In the genomic region with DNA sequence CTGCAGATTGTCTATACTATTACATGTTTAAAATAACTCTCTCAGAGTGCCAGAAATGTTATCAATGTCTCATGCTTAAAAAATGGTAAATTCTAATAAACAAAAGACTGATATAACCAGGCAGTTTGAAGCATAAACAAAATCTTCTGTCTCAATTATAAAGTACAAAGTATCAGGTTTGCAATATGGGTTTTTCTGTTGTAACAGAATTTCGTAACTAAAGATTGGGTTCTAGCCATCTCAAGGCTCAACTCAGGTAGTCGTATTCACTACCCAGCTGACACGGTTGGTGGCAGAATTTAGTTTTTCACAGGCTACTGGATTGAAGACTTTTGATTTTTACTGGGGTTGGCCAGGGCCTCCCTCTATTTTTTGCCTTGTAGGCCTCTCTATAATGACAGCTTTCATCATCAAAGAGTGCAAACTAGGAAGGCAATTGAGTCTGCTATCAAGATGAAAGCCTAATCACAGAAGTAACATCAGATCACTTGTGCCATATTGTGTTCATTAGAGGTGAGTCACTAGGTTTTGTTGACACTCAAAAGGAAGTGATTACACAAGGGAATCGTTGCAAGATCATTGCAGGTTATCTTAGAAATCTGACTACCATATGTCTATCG, we compare ENCODE assay signal across 24 cellular contexts. TPM values are rescaled to one million over a fixed set of nuclear protein-coding genes. Genes with fewer than 3 reads are reported as not detected.
A peak's percentile ranks its signal among the peaks of the same experiment; 100 is the strongest.
DNase-seq lines count a peak whose midpoint lies in the region; ATAC-seq and TF ChIP-seq lines count a peak whose summit lies in the region.
"Had no signal": no experiment of that assay in that cellular context is flagged by ENCODE, and none has a peak within 500 bp of the region (broad histone marks: within the 10 kb centered on the region; RNA-seq: fewer than 3 reads in every experiment).

No MANE protein-coding gene starts in this region.

- peaks cover 20% of the 10 kb centered on the region for H3K4me1 ChIP-seq in suprapubic skin

- no peak overlapping the region for H3K4me3 Mint-ChIP-seq in activated CD4-positive, alpha-beta T cell treated with anti-CD3 and anti-CD28 coated beads, Interleukin-2, amount 10 ng/mL, durations not matched to agents 7 days and 5 days
- H3K4me3 Mint-ChIP-seq: dendritic cell treated with granulocyte-macrophage colony-stimulating factor and Interleukin-4, amounts not matched to agents 40 ng/mL and 50 ng/mL, for 4 days; H9; T-helper 1 cell treated with Interleukin-12 subunit alpha and Interleukin-12 subunit beta and Interleukin-4 antibody, amounts not matched to agents 30 μg/mL and 1 μg/mL, for 36 hours had no signal

- CTCF ChIA-PET in activated CD4-positive, alpha-beta T cell treated with anti-CD3 and anti-CD28 coated beads, Interleukin-2, amount 10 ng/mL, durations not matched to agents 7 days and 5 days (lab: Charles Lee) = no interaction called here

- DNase-seq in NCI-H510A treated with DMSO at 0.1 percent for 48 hours (lab: John Stamatoyannopoulos, UW) (peak; percentile 33), NCI-H510A (lab: John Stamatoyannopoulos, UW) (no peak), NCI-H460 (ENCODE audit: extremely low read depth, low read depth) (peak; percentile 60), fibroblast of gingiva (ENCODE audit: low read depth) (peak; percentile 35), suprapubic skin (ENCODE audit: low spot score in 2 of 2) (no peak), head of caudate nucleus (no peak)
- no peak for DNase-seq in activated CD4-positive, alpha-beta T cell treated with anti-CD3 and anti-CD28 coated beads, Interleukin-2, amount 10 ng/mL, durations not matched to agents 7 days and 5 days
- DNase-seq: ACHN; activated CD4-positive, alpha-beta T cell treated with anti-CD3 and anti-CD28 coated beads for 1 hour; activated CD8-positive, alpha-beta memory T cell treated with anti-CD3 and anti-CD28 coated beads, Interleukin-2, amount 50 U/mL, for 4 hours; activated naive CD4-positive, alpha-beta T cell; H9; NCI-H1417 treated with DMSO at 0.1 percent for 48 hours; NCI-H69; ovary; RPMI8226; spleen; stimulated activated naive CD4-positive, alpha-beta T cell treated with Interleukin-2 at 50 U/mL for 16 hours; upper lobe of left lung had no signal

- H3K36me3 Mint-ChIP-seq in activated CD4-positive, alpha-beta T cell treated with anti-CD3 and anti-CD28 coated beads, Interleukin-2, amount 10 ng/mL, durations not matched to agents 7 days and 5 days (ENCODE audit: low read depth) = no peaks in the 10 kb centered on the region
- H3K36me3 Mint-ChIP-seq: IgD-negative memory B cell had no signal

- 57% methylated on average over 5 of the region's 5 CpGs for WGBS in suprapubic skin

- POLR2A ChIA-PET in activated CD4-positive, alpha-beta T cell treated with anti-CD3 and anti-CD28 coated beads, Interleukin-2, amount 10 ng/mL, durations not matched to agents 7 days and 5 days (lab: Charles Lee) = no interaction called here

- no peak for ATAC-seq in GM21367 (IDR thresholded peaks at IDR 0.05; ENCODE audit: unreplicated experiment)
- ATAC-seq: esophagus mucosa had no signal

- no peak for TF ChIP-seq POLR2A in suprapubic skin (IDR thresholded peaks at IDR 0.05)

- no peak overlapping the region for H3K4me3 ChIP-seq in suprapubic skin
- H3K4me3 ChIP-seq: ovary, spleen, upper lobe of left lung had no signal

- H3K27ac ChIP-seq in suprapubic skin = peak overlapping the region; percentile 27
- H3K27ac ChIP-seq: ovary, spleen, upper lobe of left lung had no signal

- no peak for TF ChIP-seq CTCF in suprapubic skin (IDR thresholded peaks at IDR 0.05)

- H3K27ac Mint-ChIP-seq in activated CD4-positive, alpha-beta T cell treated with anti-CD3 and anti-CD28 coated beads, Interleukin-2, amount 10 ng/mL, durations not matched to agents 7 days and 5 days = no peak overlapping the region
- H3K27ac Mint-ChIP-seq: dendritic cell treated with granulocyte-macrophage colony-stimulating factor and Interleukin-4, amounts not matched to agents 40 ng/mL and 50 ng/mL, for 4 days; H9; T-helper 1 cell treated with Interleukin-12 subunit alpha and Interleukin-12 subunit beta and Interleukin-4 antibody, amounts not matched to agents 30 μg/mL and 1 μg/mL, for 36 hours had no signal

- no peaks in the 10 kb centered on the region for H3K9me3 ChIP-seq in suprapubic skin
- H3K9me3 ChIP-seq: ovary, spleen, upper lobe of left lung had no signal

- H3K4me1 Mint-ChIP-seq in activated CD4-positive, alpha-beta T cell treated with anti-CD3 and anti-CD28 coated beads, Interleukin-2, amount 10 ng/mL, durations not matched to agents 7 days and 5 days = peaks cover 13% of the 10 kb centered on the region

- no peaks in the 10 kb centered on the region for H3K36me3 ChIP-seq in suprapubic skin
- H3K36me3 ChIP-seq: ovary, spleen, upper lobe of left lung had no signal

- intact Hi-C loops in head of caudate nucleus (cut with DNase I) = no loop called here

- peaks cover 35% of the 10 kb centered on the region for H3K27me3 Mint-ChIP-seq in activated CD4-positive, alpha-beta T cell treated with anti-CD3 and anti-CD28 coated beads, Interleukin-2, amount 10 ng/mL, durations not matched to agents 7 days and 5 days

- no peaks in the 10 kb centered on the region for H3K27me3 ChIP-seq in suprapubic skin
- H3K27me3 ChIP-seq: ovary, upper lobe of left lung had no signal

- TF ChIP-seq EP300 in suprapubic skin (IDR thresholded peaks at IDR 0.05) = no peak

- H3K9me3 Mint-ChIP-seq in activated CD4-positive, alpha-beta T cell treated with anti-CD3 and anti-CD28 coated beads, Interleukin-2, amount 10 ng/mL, durations not matched to agents 7 days and 5 days = no peaks in the 10 kb centered on the region
- H3K9me3 Mint-ChIP-seq: dendritic cell treated with granulocyte-macrophage colony-stimulating factor and Interleukin-4, amounts not matched to agents 40 ng/mL and 50 ng/mL, for 4 days; H9; T-helper 1 cell treated with Interleukin-12 subunit alpha and Interleukin-12 subunit beta and Interleukin-4 antibody, amounts not matched to agents 30 μg/mL and 1 μg/mL, for 36 hours had no signal

RNA-seq across cellular contexts. Expression of a gene that starts 3.6 kb away (rescaled TPM):
- 9.1 and 10.6 TPM in 2 replicates for total RNA-seq in NCI-H460 (2014; rRNA removed; shearing (Covaris generic))
- 2.1 and 4.4 TPM in 2 replicates for polyA plus RNA-seq in NCI-H460 (2014; cell fraction: nucleus; rRNA removed)
- 10 to 100 TPM; 20.0 to 46.4 (median 33.1) TPM for total RNA-seq in suprapubic skin
- total RNA-seq in activated CD4-positive, alpha-beta T cell treated with anti-CD3 and anti-CD28 coated beads, Interleukin-2, amount 10 ng/mL, durations not matched to agents 7 days and 5 days = not detected
- polyA plus RNA-seq: IgD-negative memory B cell had no signal

RNA-seq across cellular contexts. Expression of a gene that starts 3.8 kb away (rescaled TPM):
- total RNA-seq in NCI-H460 (2014; rRNA removed; shearing (Covaris generic)) = 8.8 and 22.6 TPM in 2 replicates
- polyA plus RNA-seq in NCI-H460 (2014; cell fraction: nucleus; rRNA removed) = 80.6 and 115 TPM in 2 replicates
- total RNA-seq in suprapubic skin = 10 to 100 TPM; 18.3 to 74.2 (median 24.0) TPM
- not detected for total RNA-seq in activated CD4-positive, alpha-beta T cell treated with anti-CD3 and anti-CD28 coated beads, Interleukin-2, amount 10 ng/mL, durations not matched to agents 7 days and 5 days
- polyA plus RNA-seq: IgD-negative memory B cell had no signal

RNA-seq across cellular contexts. Expression of a gene that starts 38.7 kb away (rescaled TPM):
- total RNA-seq in NCI-H460 (2014; rRNA removed; shearing (Covaris generic)) = 0.25 and 0.35 TPM in 2 replicates
- polyA plus RNA-seq in NCI-H460 (2014; cell fraction: nucleus; rRNA removed) = 1.9 and 2.1 TPM in 2 replicates
- total RNA-seq in suprapubic skin = 1 to 10 TPM in 2 of 4 donors, under 1 TPM in 2; 0.49 to 1.8 (median 0.82) TPM
- total RNA-seq in activated CD4-positive, alpha-beta T cell treated with anti-CD3 and anti-CD28 coated beads, Interleukin-2, amount 10 ng/mL, durations not matched to agents 7 days and 5 days = not detected
- polyA plus RNA-seq: IgD-negative memory B cell had no signal

Comparison
In these comparisons a context has a peak if more than half of its experiments do, and no peak if none do; other contexts are left out.
1. DNase-seq: peak in NCI-H510A treated with DMSO at 0.1 percent for 48 hours (single experiment), NCI-H460 (single experiment) and fibroblast of gingiva (single experiment); none in NCI-H510A (single experiment), suprapubic skin (0 of 2), activated CD4-positive, alpha-beta T cell treated with anti-CD3 and anti-CD28 coated beads, Interleukin-2, amount 10 ng/mL, durations not matched to agents 7 days and 5 days (single experiment) and head of caudate nucleus (0 of 42).
2. RNA of a gene that starts 3.6 kb away (total RNA-seq): 20.0 to 46.4 TPM in suprapubic skin and 9.1 to 10.6 TPM in NCI-H460; not detected in activated CD4-positive, alpha-beta T cell treated with anti-CD3 and anti-CD28 coated beads, Interleukin-2, amount 10 ng/mL, durations not matched to agents 7 days and 5 days; every median in the first group is over 10 times any median in the second.